ENCODE assay signal across 21 cellular contexts in genomic region chr16:85192233-85192632, GRCh38.
DNase-seq lines count a peak whose midpoint lies in the region; ATAC-seq, FAIRE-seq and TF ChIP-seq lines count a peak whose summit lies in the region.
"Had no signal": no experiment of that assay in that cellular context is flagged by ENCODE, and none has a peak within 500 bp of the region (broad histone marks: within the 10 kb centered on the region; RNA-seq: fewer than 3 reads in every experiment).

No MANE protein-coding gene starts in this region.

- DNase-seq in DMS153 treated with DMSO at 0.1 percent for 48 hours (lab: John Stamatoyannopoulos, UW; ENCODE audit: unreplicated experiment) (peak; percentile 18), NCI-H2171 (lab: John Stamatoyannopoulos, UW) (peak; percentile 72), epithelial cell of esophagus (ENCODE audit: low read depth) (peak; percentile 68), small intestine (peak; percentile 47), testis (no peak), NCI-H226 (no peak)
- DNase-seq: C1 segment of cervical spinal cord, EL, GM23248, HCEC 1CT, Karpas-422, MG63, NCI-H1092, NCI-H1436 treated with DMSO at 0.1 percent for 48 hours, NCI-H2081, PC-9, SJCRH30 had no signal

- peaks cover 3% of the 10 kb centered on the region for H3K9me3 Mint-ChIP-seq in activated T-helper 17 cell treated with anti-CD3 and anti-CD28 coated beads, Interleukin-2, amount 50 U/mL, for 72 hours

- H3K4me3 Mint-ChIP-seq in activated T-helper 17 cell treated with anti-CD3 and anti-CD28 coated beads, Interleukin-2, amount 50 U/mL, for 72 hours, result no peak overlapping the region

- H3K9me3 ChIP-seq in small intestine (ENCODE audit: control insufficient read depth, low read depth) (no peaks in the 10 kb centered on the region), testis (no peaks in the 10 kb centered on the region)
- H3K9me3 ChIP-seq: SJCRH30 had no signal

- H3K36me3 Mint-ChIP-seq in activated T-helper 17 cell treated with anti-CD3 and anti-CD28 coated beads, Interleukin-2, amount 50 U/mL, for 72 hours (ENCODE audit: low read depth), result no peaks in the 10 kb centered on the region

- intact Hi-C loops in testis (cut with DNase I; ENCODE audit: low total_unique reads), result no loop called here

- H3K27ac ChIP-seq in small intestine (ENCODE audit: low read depth in 1 of 2, low read length in 1 of 2) (no peak overlapping the region), testis (no peak overlapping the region)
- H3K27ac ChIP-seq: PC-9, SJCRH30 had no signal

- no peak for ATAC-seq in activated T-helper 17 cell treated with anti-CD3 and anti-CD28 coated beads, Interleukin-2, amount 50 U/mL, for 72 hours (replicated peaks)
- ATAC-seq: GM12878 had no signal

- no peaks in the 10 kb centered on the region for H3K4me1 ChIP-seq in small intestine (ENCODE audit: control insufficient read depth in 2 of 2, insufficient read depth in 1 of 2, low read depth in 1 of 2, low read length in 1 of 2)
- H3K4me1 ChIP-seq in testis, result peaks cover 30% of the 10 kb centered on the region

- no peak for FAIRE-seq in small intestine (lab: Jason Lieb, UNC)
- FAIRE-seq: D721Med, GM12878, GM19239 had no signal

- no peaks in the 10 kb centered on the region for H3K27me3 ChIP-seq in small intestine (ENCODE audit: control insufficient read depth in 2 of 2, insufficient read depth in 2 of 2, low read length in 2 of 2)
- no peaks in the 10 kb centered on the region for H3K27me3 ChIP-seq in testis
- H3K27me3 ChIP-seq: MG63, SJCRH30 had no signal

- 27 to 76% (median 53%) methylated on average over 6 of the region's 6 CpGs for WGBS in small intestine, 3 donors
- WGBS in testis, 2 donors, result 86 to 88% methylated on average over 6 of the region's 6 CpGs

- no peak overlapping the region for H3K4me3 ChIP-seq in epithelial cell of esophagus (ENCODE audit: low read length)
- H3K4me3 ChIP-seq in small intestine (ENCODE audit: low read depth in 1 of 2, low read length in 2 of 2), result no peak overlapping the region
- H3K4me3 ChIP-seq in testis, result no peak overlapping the region
- H3K4me3 ChIP-seq: GM12878, GM23248, MG63, PC-9, SJCRH30 had no signal

- peaks cover 10% of the 10 kb centered on the region for H3K27me3 Mint-ChIP-seq in activated T-helper 17 cell treated with anti-CD3 and anti-CD28 coated beads, Interleukin-2, amount 50 U/mL, for 72 hours

- no peak overlapping the region for H3K27ac Mint-ChIP-seq in activated T-helper 17 cell treated with anti-CD3 and anti-CD28 coated beads, Interleukin-2, amount 50 U/mL, for 72 hours

- TF ChIP-seq POLR2A in testis (IDR thresholded peaks at IDR 0.05), result no peak

- TF ChIP-seq CTCF in epithelial cell of esophagus (IDR thresholded peaks at IDR 0.05; ENCODE audit: insufficient read depth, low read depth, low read length, missing control alignments), result no peak
- no peak for TF ChIP-seq CTCF in testis (IDR thresholded peaks at IDR 0.05)

- H3K4me1 Mint-ChIP-seq in activated T-helper 17 cell treated with anti-CD3 and anti-CD28 coated beads, Interleukin-2, amount 50 U/mL, for 72 hours, result no peaks in the 10 kb centered on the region

- H3K36me3 ChIP-seq in small intestine (ENCODE audit: control insufficient read depth in 2 of 2, insufficient read depth in 2 of 2, low read length in 2 of 2) (no peaks in the 10 kb centered on the region), testis (ENCODE audit: low read depth, missing control alignments) (no peaks in the 10 kb centered on the region)

Comparison
In these comparisons a context has a peak if more than half of its experiments do, and no peak if none do; other contexts are left out.
1. DNase-seq: peak in DMS153 treated with DMSO at 0.1 percent for 48 hours (single experiment), NCI-H2171 (single experiment), epithelial cell of esophagus (single experiment) and small intestine (single experiment); none in testis (single experiment) and NCI-H226 (single experiment).